24 cellular contexts compared by ENCODE assay signal in genomic region chr14:78142994-78143393, GRCh38. TPM values are rescaled to one million over a fixed set of nuclear protein-coding genes. Genes with fewer than 3 reads are reported as not detected.
"Had no signal": no experiment of that assay in that cellular context is flagged by ENCODE, and none has a peak within 500 bp of the region (broad histone marks: within the 10 kb centered on the region; RNA-seq: fewer than 3 reads in every experiment).

No MANE protein-coding gene starts in this region.

- H3K27ac Mint-ChIP-seq: activated CD4-positive, alpha-beta memory T cell treated with anti-CD3 and anti-CD28 coated beads for 36 hours; activated CD4-positive, alpha-beta T cell treated with anti-CD3 and anti-CD28 coated beads, Interleukin-2, amount 10 ng/mL, durations not matched to agents 24 days and 14 days; activated T-cell treated with anti-CD3 and anti-CD28 coated beads, Interleukin-2, amount 50 U/mL, for 24 hours; natural killer cell treated with Interleukin-12 subunit alpha and Interleukin-12 subunit beta and Interleukin-15 and Interleukin-18, amount 100 ng/mL, for 72 hours; stimulated activated memory B cell treated with anti-CD40 and anti-IgM and Interleukin-4, amounts not matched to agents 10 μg/mL and 1 μg/mL and 100 μg/mL, for 72 hours had no signal

- FAIRE-seq: endothelial cell of umbilical vein had no signal

- H3K4me1 Mint-ChIP-seq: activated CD4-positive, alpha-beta T cell treated with anti-CD3 and anti-CD28 coated beads, Interleukin-2, amount 10 ng/mL, durations not matched to agents 24 days and 14 days; stimulated activated memory B cell treated with anti-CD40 and anti-IgM and Interleukin-4, amounts not matched to agents 10 μg/mL and 1 μg/mL and 100 μg/mL, for 72 hours had no signal

- H3K4me3 Mint-ChIP-seq: activated CD4-positive, alpha-beta memory T cell treated with anti-CD3 and anti-CD28 coated beads for 36 hours; activated CD4-positive, alpha-beta T cell treated with anti-CD3 and anti-CD28 coated beads, Interleukin-2, amount 10 ng/mL, durations not matched to agents 24 days and 14 days; activated T-cell treated with anti-CD3 and anti-CD28 coated beads, Interleukin-2, amount 50 U/mL, for 24 hours; natural killer cell treated with Interleukin-12 subunit alpha and Interleukin-12 subunit beta and Interleukin-15 and Interleukin-18, amount 100 ng/mL, for 72 hours; stimulated activated memory B cell treated with anti-CD40 and anti-IgM and Interleukin-4, amounts not matched to agents 10 μg/mL and 1 μg/mL and 100 μg/mL, for 72 hours had no signal

- H3K27me3 ChIP-seq: right atrium auricular region, thyroid gland had no signal

- H3K4me3 ChIP-seq: heart left ventricle, left ventricle myocardium inferior, lung, right atrium auricular region, smooth muscle cell, stomach, thyroid gland had no signal

- H3K36me3 Mint-ChIP-seq: activated CD4-positive, alpha-beta memory T cell treated with anti-CD3 and anti-CD28 coated beads for 36 hours; natural killer cell treated with Interleukin-12 subunit alpha and Interleukin-12 subunit beta and Interleukin-15 and Interleukin-18, amount 100 ng/mL, for 72 hours; stimulated activated memory B cell treated with anti-CD40 and anti-IgM and Interleukin-4, amounts not matched to agents 10 μg/mL and 1 μg/mL and 100 μg/mL, for 72 hours had no signal

- H3K9me3 Mint-ChIP-seq: activated CD4-positive, alpha-beta memory T cell treated with anti-CD3 and anti-CD28 coated beads for 36 hours; activated CD4-positive, alpha-beta T cell treated with anti-CD3 and anti-CD28 coated beads, Interleukin-2, amount 10 ng/mL, durations not matched to agents 24 days and 14 days; activated T-cell treated with anti-CD3 and anti-CD28 coated beads, Interleukin-2, amount 50 U/mL, for 24 hours; natural killer cell treated with Interleukin-12 subunit alpha and Interleukin-12 subunit beta and Interleukin-15 and Interleukin-18, amount 100 ng/mL, for 72 hours; stimulated activated memory B cell treated with anti-CD40 and anti-IgM and Interleukin-4, amounts not matched to agents 10 μg/mL and 1 μg/mL and 100 μg/mL, for 72 hours had no signal

- H3K27ac ChIP-seq: heart left ventricle, left ventricle myocardium inferior, right atrium auricular region, stomach, thyroid gland, VCaP had no signal

- H3K4me2 ChIP-seq: smooth muscle cell had no signal

- H3K9me3 ChIP-seq: heart left ventricle, left ventricle myocardium inferior, right atrium auricular region, stomach, thyroid gland had no signal

- DNase-seq: activated CD4-positive, alpha-beta T cell treated with anti-CD3 and anti-CD28 coated beads, Interleukin-2, amount 10 ng/mL, durations not matched to agents 24 days and 14 days; activated CD8-positive, alpha-beta memory T cell treated with anti-CD3 and anti-CD28 coated beads, Interleukin-2, amount 50 U/mL, for 48 hours; activated gamma-delta T cell treated with Interleukin-2 at 50 U/mL for 16 hours; activated naive CD4-positive, alpha-beta T cell treated with anti-CD3 and anti-CD28 coated beads, Interleukin-2, amount 50 U/mL, for 16 hours; activated T-cell treated with anti-CD3 and anti-CD28 coated beads, Interleukin-2, amount 50 U/mL, for 24 hours; amniotic stem cell; central memory CD4-positive, alpha-beta T cell; foreskin fibroblast; heart left ventricle; hypothalamus; left ventricle myocardium inferior; stimulated activated CD4-positive, alpha-beta T cell treated with anti-CD3 and anti-CD28 coated beads, Interleukin-4, amount 100 ng/mL, for 4 hours; stimulated activated CD8-positive, alpha-beta memory T cell treated with anti-CD3 and anti-CD28 coated beads, Interleukin-4, amount 100 ng/mL, for 48 hours; stomach; thyroid gland had no signal

- H3K4me1 ChIP-seq: heart left ventricle, left ventricle myocardium inferior, right atrium auricular region, stomach, thyroid gland had no signal

- H3K27me3 Mint-ChIP-seq: activated T-cell treated with anti-CD3 and anti-CD28 coated beads, Interleukin-2, amount 50 U/mL, for 24 hours had no signal

- ATAC-seq: heart left ventricle; stimulated activated memory B cell treated with anti-CD40 and anti-IgM and Interleukin-4, amounts not matched to agents 10 μg/mL and 1 μg/mL and 100 μg/mL, for 72 hours had no signal

RNA-seq across cellular contexts. Expression of gene NRXN3, which starts 27.2 kb away (rescaled TPM):
- total RNA-seq: activated CD4-positive, alpha-beta memory T cell treated with anti-CD3 and anti-CD28 coated beads for 36 hours; activated CD4-positive, alpha-beta T cell treated with anti-CD3 and anti-CD28 coated beads, Interleukin-2, amount 10 ng/mL, durations not matched to agents 24 days and 14 days; natural killer cell treated with Interleukin-12 subunit alpha and Interleukin-12 subunit beta and Interleukin-15 and Interleukin-18, amount 100 ng/mL, for 72 hours; T-helper 1 cell treated with Interleukin-12 subunit alpha and Interleukin-12 subunit beta and Interleukin-4 antibody, amounts not matched to agents 30 ng/mL and 1 ng/mL, for 36 hours had no signal
